29 cellular contexts compared by ENCODE assay signal in the genomic region with DNA sequence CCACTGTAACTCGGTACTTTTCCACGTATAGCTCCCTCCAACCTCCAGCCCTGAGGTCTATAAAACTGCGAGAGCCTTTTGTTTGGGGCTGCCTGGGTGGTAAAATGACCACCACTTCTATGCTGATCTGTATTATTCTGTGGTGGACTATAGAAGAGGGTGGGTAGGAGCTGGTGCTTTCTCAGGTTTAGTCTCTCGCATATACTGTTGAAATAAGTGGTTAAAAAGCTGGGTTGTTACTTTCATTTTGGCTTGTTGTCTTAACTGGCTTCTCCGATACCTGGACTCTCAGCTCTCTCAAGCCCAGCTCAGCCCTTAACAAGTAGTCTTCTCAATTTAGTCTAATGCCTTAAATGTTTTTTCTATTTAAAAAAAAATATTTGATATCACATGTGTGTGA.
"Had no signal": no experiment of that assay in that cellular context is flagged by ENCODE, and none has a peak within 500 bp of the region (broad histone marks: within the 10 kb centered on the region; RNA-seq: fewer than 3 reads in every experiment).

No MANE protein-coding gene starts in this region.

- H3K27ac Mint-ChIP-seq: naive thymus-derived CD4-positive, alpha-beta T cell; progenitor cell of endocrine pancreas; type B pancreatic cell had no signal

- H3K4me1 ChIP-seq: esophagus muscularis mucosa, lower lobe of right lung, parathyroid adenoma, right lobe of liver, stomach, testis, tibial artery had no signal

- H3K4me1 Mint-ChIP-seq: memory B cell, neural crest cell had no signal

- H2AFZ ChIP-seq: parathyroid adenoma had no signal

- H3K9ac ChIP-seq: parathyroid adenoma had no signal

- H3K27me3 ChIP-seq: esophagus muscularis mucosa, neutrophil, right lobe of liver, stomach, testis, tibial artery had no signal

- H3K27ac ChIP-seq: coronary artery, esophagus muscularis mucosa, lower lobe of right lung, neutrophil, parathyroid adenoma, right lobe of liver, stomach, testis, tibial artery had no signal

- H3K9me3 ChIP-seq: esophagus muscularis mucosa, lower lobe of right lung, neutrophil, right lobe of liver, stomach, testis, tibial artery had no signal

- H3K9me3 Mint-ChIP-seq: naive thymus-derived CD4-positive, alpha-beta T cell; type B pancreatic cell had no signal

- H3K4me2 ChIP-seq: smooth muscle cell had no signal

- H3K27me3 Mint-ChIP-seq: memory B cell; naive thymus-derived CD4-positive, alpha-beta T cell; progenitor cell of endocrine pancreas; type B pancreatic cell had no signal

- H3K36me3 ChIP-seq: lower lobe of right lung, right lobe of liver had no signal

- H3K4me3 Mint-ChIP-seq: memory B cell; naive thymus-derived CD4-positive, alpha-beta T cell; neural crest cell; type B pancreatic cell had no signal

- FAIRE-seq: endothelial cell of umbilical vein, keratinocyte had no signal

- H3K4me3 ChIP-seq: coronary artery, esophagus muscularis mucosa, lower lobe of right lung, right lobe of liver, smooth muscle cell, stomach, testis, tibial artery had no signal

- H3K79me2 ChIP-seq: parathyroid adenoma had no signal

- ATAC-seq: left ventricle myocardium superior; lower lobe of right lung; naive thymus-derived CD4-positive, alpha-beta T cell; right lobe of liver had no signal

- DNase-seq: central memory CD4-positive, alpha-beta T cell; dermis blood vessel endothelial cell; effector memory CD4-positive, alpha-beta T cell; foreskin melanocyte; hypothalamus; left ventricle myocardium superior; lower lobe of right lung; midbrain; naive thymus-derived CD4-positive, alpha-beta T cell; right lobe of liver; stimulated activated CD4-positive, alpha-beta T cell treated with anti-CD3 and anti-CD28 coated beads, Interleukin-12 subunit alpha, Interleukin-12 subunit beta, amount 100 ng/mL, for 4 hours; stimulated activated CD4-positive, alpha-beta T cell treated with anti-CD3 and anti-CD28 coated beads, Interleukin-1b, Interleukin-23, amount 100 ng/mL, for 48 hours; stimulated activated CD4-positive, alpha-beta T cell treated with anti-CD3 and anti-CD28 coated beads, Interleukin-4, amount 100 ng/mL, for 1 hour; stimulated activated CD8-positive, alpha-beta memory T cell treated with anti-CD3 and anti-CD28 coated beads, Interleukin-4, amount 100 ng/mL, for 48 hours; stimulated activated naive CD4-positive, alpha-beta T cell treated with Interleukin-2 at 50 U/mL for 16 hours; stomach; testis; tibial artery had no signal
